In the genomic region with DNA sequence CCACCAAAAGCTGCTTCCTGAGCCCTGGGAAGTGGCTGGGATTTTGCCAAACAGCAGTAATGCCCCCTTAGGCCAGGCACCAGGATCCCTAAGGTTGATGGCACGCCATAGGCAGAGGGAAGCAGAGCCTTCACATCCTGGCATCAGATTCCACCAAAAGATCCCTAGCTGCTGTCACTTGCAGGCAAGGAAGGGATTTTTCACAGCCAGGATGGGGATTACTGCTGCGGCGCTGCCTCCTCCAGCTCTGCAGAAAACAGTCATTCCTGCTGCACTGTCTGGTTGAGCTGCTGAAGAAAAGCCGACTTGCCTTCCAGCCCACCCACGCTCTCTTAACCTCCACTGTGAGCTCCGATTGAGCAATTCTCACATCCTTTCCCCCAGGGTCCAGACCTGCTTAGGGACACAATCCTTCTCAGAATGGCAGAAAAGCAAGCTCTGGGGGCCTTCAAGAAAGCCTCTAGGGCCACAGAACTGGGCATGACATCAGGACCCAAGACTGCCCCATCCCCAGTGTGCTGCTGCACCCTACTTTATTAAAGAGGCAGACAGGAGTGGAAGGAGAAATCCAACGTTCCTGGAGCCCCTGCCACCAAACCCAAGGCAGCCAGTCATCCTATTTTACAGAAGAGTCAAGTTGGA, we compare ENCODE assay signal across 12 cellular contexts. TPM values are rescaled to one million over a fixed set of nuclear protein-coding genes. Genes with fewer than 3 reads are reported as not detected.
DNase-seq lines count a peak whose midpoint lies in the region; ATAC-seq and TF ChIP-seq lines count a peak whose summit lies in the region.
"Had no signal": no experiment of that assay in that cellular context is flagged by ENCODE, and none has a peak within 500 bp of the region (broad histone marks: within the 10 kb centered on the region; RNA-seq: fewer than 3 reads in every experiment).

No MANE protein-coding gene starts in this region.

- H3K27ac ChIP-seq in GM23338 (ENCODE audit: low read depth) (0 out of 2 replicates have a peak overlapping the region, but pooled peaks have one; percentile 32), WERI-Rb-1 (no peak overlapping the region)
- H3K27ac ChIP-seq: psoas muscle, SK-N-MC, tibial artery had no signal

- H3K36me3 Mint-ChIP-seq in GM23338 (ENCODE audit: low read depth): peaks cover 11% of the 10 kb centered on the region; the same call in 2 of the 3 replicates
- H3K36me3 Mint-ChIP-seq: CD8-positive, alpha-beta memory T cell had no signal

- H3F3A ChIP-seq in GM23338 (replicated peaks; ENCODE audit: low read depth): no peaks in the 10 kb centered on the region

- H3K4me3 ChIP-seq in GM23338: no peak overlapping the region
- H3K4me3 ChIP-seq in WERI-Rb-1 (ENCODE audit: low read depth, low read length): no peak overlapping the region
- H3K4me3 ChIP-seq: psoas muscle, SK-N-MC, tibial artery had no signal

- H3K4me3 Mint-ChIP-seq in GM23338: no peak overlapping the region
- H3K4me3 Mint-ChIP-seq: CD8-positive, alpha-beta memory T cell had no signal

- peaks cover 14% of the 10 kb centered on the region for H3K27me3 Mint-ChIP-seq in GM23338 (ENCODE audit: insufficient read depth, low read depth, poor library complexity)

- peaks cover 59% of the 10 kb centered on the region for H3K4me1 ChIP-seq in GM23338 (ENCODE audit: insufficient read depth)
- H3K4me1 ChIP-seq: psoas muscle had no signal

- H3K36me3 ChIP-seq in GM23338 (ENCODE audit: insufficient read depth) (no peaks in the 10 kb centered on the region), WERI-Rb-1 (no peaks in the 10 kb centered on the region)
- H3K36me3 ChIP-seq: tibial artery had no signal

- no peaks in the 10 kb centered on the region; the same call in 2 of the 3 replicates for H3K9me3 Mint-ChIP-seq in GM23338
- H3K9me3 Mint-ChIP-seq: CD8-positive, alpha-beta memory T cell had no signal

- no peak for TF ChIP-seq CTCF in GM23338 (conservative IDR thresholded peaks at IDR 0.05; ENCODE audit: low read depth in 2 of 2)
- no peak for TF ChIP-seq CTCF in WERI-Rb-1 (IDR thresholded peaks at IDR 0.05; ENCODE audit: low read depth, low read length)

- ATAC-seq in GM23338 (peak; percentile 49), HG02763 (IDR thresholded peaks at IDR 0.05; ENCODE audit: unreplicated experiment) (no peak)
- ATAC-seq: psoas muscle had no signal

- peak overlapping the region; percentile 49; the same call in 1 of the 2 replicates for H3K4me2 ChIP-seq in GM23338

- peak; percentile 21 for DNase-seq in GM23338 (ENCODE audit: low spot score)
- DNase-seq in WERI-Rb-1: peak; percentile 66
- peak in 35 of 42 donors; percentile 23 to 83 (median 53) for DNase-seq in head of caudate nucleus
- DNase-seq in retina: peak; percentile 28
- no peak for DNase-seq in NOMO-1 (lab: John Stamatoyannopoulos, UW; ENCODE audit: unreplicated experiment in 2 of 2)
- DNase-seq in SKM-1 (lab: John Stamatoyannopoulos, UW; ENCODE audit: unreplicated experiment): no peak
- DNase-seq: activated effector memory CD4-positive, alpha-beta T cell treated with Interleukin-2 at 50 U/mL for 16 hours; CD8-positive, alpha-beta memory T cell; psoas muscle; tibial artery had no signal

- H4K20me1 ChIP-seq in GM23338 (replicated peaks; ENCODE audit: insufficient read depth): peaks cover 92% of the 10 kb centered on the region

- no peak overlapping the region for H3K27ac Mint-ChIP-seq in GM23338
- H3K27ac Mint-ChIP-seq: CD8-positive, alpha-beta memory T cell had no signal

- H3K79me2 ChIP-seq in GM23338 (replicated peaks; ENCODE audit: insufficient read depth): peaks cover 89% of the 10 kb centered on the region

- peaks cover 54% of the 10 kb centered on the region for H3K4me1 Mint-ChIP-seq in GM23338
- H3K4me1 Mint-ChIP-seq: CD8-positive, alpha-beta memory T cell had no signal

- H3K27me3 ChIP-seq in GM23338 (ENCODE audit: insufficient read depth): peaks cover 13% of the 10 kb centered on the region
- H3K27me3 ChIP-seq in WERI-Rb-1 (ENCODE audit: insufficient read depth, low read depth, severe bottlenecking): no peaks in the 10 kb centered on the region

- intact Hi-C loops in head of caudate nucleus (cut with DNase I): no loop called here

- no peaks in the 10 kb centered on the region for H3K9me2 ChIP-seq in GM23338 (ENCODE audit: insufficient read depth)

- no peak overlapping the region for H2AFZ ChIP-seq in GM23338

- no peaks in the 10 kb centered on the region for H3K9me3 ChIP-seq in WERI-Rb-1 (ENCODE audit: severe bottlenecking)
- H3K9me3 ChIP-seq: psoas muscle, tibial artery had no signal

TF ChIP-seq in GM23338, 12 proteins besides CTCF, POLR2A, EP300 and RAD21 (continues in another document):
- TF ChIP-seq JUNB (IDR thresholded peaks at IDR 0.05; ENCODE audit: unreplicated experiment) (no peak), POLR2AphosphoS5 (IDR thresholded peaks at IDR 0.05; ENCODE audit: low read depth) (no peak), ZNF114 (CRISPR knock-in tag; IDR thresholded peaks at IDR 0.05) (no peak), STAT1 (IDR thresholded peaks at IDR 0.05; ENCODE audit: unreplicated experiment) (no peak), EZH2phosphoT487 (IDR thresholded peaks at IDR 0.05; ENCODE audit: unreplicated experiment) (no peak), CREB1 (CRISPR knock-in tag; IDR thresholded peaks at IDR 0.05; ENCODE audit: low read depth) (no peak), NANOG (IDR thresholded peaks at IDR 0.05; ENCODE audit: borderline replicate concordance) (no peak), EZH2 (IDR thresholded peaks at IDR 0.05; ENCODE audit: low read depth, unreplicated experiment) (no peak)
- TF ChIP-seq, protein P1, sequence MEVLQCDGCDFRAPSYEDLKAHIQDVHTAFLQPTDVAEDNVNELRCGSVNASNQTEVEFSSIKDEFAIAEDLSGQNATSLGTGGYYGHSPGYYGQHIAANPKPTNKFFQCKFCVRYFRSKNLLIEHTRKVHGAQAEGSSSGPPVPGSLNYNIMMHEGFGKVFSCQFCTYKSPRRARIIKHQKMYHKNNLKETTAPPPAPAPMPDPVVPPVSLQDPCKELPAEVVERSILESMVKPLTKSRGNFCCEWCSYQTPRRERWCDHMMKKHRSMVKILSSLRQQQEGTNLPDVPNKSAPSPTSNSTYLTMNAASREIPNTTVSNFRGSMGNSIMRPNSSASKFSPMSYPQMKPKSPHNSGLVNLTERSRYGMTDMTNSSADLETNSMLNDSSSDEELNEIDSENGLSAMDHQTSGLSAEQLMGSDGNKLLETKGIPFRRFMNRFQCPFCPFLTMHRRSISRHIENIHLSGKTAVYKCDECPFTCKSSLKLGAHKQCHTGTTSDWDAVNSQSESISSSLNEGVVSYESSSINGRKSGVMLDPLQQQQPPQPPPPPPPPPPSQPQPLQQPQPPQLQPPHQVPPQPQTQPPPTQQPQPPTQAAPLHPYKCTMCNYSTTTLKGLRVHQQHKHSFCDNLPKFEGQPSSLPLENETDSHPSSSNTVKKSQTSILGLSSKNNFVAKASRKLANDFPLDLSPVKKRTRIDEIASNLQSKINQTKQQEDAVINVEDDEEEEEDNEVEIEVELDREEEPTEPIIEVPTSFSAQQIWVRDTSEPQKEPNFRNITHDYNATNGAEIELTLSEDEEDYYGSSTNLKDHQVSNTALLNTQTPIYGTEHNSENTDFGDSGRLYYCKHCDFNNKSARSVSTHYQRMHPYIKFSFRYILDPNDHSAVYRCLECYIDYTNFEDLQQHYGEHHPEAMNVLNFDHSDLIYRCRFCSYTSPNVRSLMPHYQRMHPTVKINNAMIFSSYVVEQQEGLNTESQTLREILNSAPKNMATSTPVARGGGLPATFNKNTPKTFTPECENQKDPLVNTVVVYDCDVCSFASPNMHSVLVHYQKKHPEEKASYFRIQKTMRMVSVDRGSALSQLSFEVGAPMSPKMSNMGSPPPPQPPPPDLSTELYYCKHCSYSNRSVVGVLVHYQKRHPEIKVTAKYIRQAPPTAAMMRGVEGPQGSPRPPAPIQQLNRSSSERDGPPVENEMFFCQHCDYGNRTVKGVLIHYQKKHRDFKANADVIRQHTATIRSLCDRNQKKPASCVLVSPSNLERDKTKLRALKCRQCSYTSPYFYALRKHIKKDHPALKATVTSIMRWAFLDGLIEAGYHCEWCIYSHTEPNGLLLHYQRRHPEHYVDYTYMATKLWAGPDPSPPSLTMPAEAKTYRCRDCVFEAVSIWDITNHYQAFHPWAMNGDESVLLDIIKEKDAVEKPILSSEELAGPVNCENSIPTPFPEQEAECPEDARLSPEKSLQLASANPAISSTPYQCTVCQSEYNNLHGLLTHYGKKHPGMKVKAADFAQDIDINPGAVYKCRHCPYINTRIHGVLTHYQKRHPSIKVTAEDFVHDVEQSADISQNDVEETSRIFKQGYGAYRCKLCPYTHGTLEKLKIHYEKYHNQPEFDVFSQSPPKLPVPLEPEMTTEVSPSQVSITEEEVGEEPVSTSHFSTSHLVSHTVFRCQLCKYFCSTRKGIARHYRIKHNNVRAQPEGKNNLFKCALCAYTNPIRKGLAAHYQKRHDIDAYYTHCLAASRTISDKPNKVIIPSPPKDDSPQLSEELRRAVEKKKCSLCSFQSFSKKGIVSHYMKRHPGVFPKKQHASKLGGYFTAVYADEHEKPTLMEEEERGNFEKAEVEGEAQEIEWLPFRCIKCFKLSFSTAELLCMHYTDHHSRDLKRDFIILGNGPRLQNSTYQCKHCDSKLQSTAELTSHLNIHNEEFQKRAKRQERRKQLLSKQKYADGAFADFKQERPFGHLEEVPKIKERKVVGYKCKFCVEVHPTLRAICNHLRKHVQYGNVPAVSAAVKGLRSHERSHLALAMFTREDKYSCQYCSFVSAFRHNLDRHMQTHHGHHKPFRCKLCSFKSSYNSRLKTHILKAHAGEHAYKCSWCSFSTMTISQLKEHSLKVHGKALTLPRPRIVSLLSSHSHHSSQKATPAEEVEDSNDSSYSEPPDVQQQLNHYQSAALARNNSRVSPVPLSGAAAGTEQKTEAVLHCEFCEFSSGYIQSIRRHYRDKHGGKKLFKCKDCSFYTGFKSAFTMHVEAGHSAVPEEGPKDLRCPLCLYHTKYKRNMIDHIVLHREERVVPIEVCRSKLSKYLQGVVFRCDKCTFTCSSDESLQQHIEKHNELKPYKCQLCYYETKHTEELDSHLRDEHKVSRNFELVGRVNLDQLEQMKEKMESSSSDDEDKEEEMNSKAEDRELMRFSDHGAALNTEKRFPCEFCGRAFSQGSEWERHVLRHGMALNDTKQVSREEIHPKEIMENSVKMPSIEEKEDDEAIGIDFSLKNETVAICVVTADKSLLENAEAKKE (CRISPR knock-in tag; IDR thresholded peaks at IDR 0.05): no peak
- TF ChIP-seq, protein P2, sequence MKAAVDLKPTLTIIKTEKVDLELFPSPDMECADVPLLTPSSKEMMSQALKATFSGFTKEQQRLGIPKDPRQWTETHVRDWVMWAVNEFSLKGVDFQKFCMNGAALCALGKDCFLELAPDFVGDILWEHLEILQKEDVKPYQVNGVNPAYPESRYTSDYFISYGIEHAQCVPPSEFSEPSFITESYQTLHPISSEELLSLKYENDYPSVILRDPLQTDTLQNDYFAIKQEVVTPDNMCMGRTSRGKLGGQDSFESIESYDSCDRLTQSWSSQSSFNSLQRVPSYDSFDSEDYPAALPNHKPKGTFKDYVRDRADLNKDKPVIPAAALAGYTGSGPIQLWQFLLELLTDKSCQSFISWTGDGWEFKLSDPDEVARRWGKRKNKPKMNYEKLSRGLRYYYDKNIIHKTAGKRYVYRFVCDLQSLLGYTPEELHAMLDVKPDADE (IDR thresholded peaks at IDR 0.05): no peak

RNA-seq across cellular contexts. Expression of a gene that starts 19.9 kb away (rescaled TPM):
- total RNA-seq in GM23338 (2014; rRNA removed; shearing (Covaris generic)): 13.8 and 32.5 TPM in 2 replicates
- 13.8 and 19.2 TPM in 2 replicates for polyA plus RNA-seq in GM23338 (2016; fragmentation: Nextera tagmentation; extraction: Ambion mirVana)
- total RNA-seq: CD8-positive, alpha-beta memory T cell had no signal
- polyA plus RNA-seq: CD8-positive, alpha-beta memory T cell had no signal

Comparison
In these comparisons a context has a peak if more than half of its experiments do, and no peak if none do; other contexts are left out.
1. DNase-seq: peak in GM23338 (single experiment), WERI-Rb-1 (single experiment), head of caudate nucleus (35 of 42) and retina (single experiment); none in NOMO-1 (0 of 2) and SKM-1 (single experiment).